In the genomic region with DNA sequence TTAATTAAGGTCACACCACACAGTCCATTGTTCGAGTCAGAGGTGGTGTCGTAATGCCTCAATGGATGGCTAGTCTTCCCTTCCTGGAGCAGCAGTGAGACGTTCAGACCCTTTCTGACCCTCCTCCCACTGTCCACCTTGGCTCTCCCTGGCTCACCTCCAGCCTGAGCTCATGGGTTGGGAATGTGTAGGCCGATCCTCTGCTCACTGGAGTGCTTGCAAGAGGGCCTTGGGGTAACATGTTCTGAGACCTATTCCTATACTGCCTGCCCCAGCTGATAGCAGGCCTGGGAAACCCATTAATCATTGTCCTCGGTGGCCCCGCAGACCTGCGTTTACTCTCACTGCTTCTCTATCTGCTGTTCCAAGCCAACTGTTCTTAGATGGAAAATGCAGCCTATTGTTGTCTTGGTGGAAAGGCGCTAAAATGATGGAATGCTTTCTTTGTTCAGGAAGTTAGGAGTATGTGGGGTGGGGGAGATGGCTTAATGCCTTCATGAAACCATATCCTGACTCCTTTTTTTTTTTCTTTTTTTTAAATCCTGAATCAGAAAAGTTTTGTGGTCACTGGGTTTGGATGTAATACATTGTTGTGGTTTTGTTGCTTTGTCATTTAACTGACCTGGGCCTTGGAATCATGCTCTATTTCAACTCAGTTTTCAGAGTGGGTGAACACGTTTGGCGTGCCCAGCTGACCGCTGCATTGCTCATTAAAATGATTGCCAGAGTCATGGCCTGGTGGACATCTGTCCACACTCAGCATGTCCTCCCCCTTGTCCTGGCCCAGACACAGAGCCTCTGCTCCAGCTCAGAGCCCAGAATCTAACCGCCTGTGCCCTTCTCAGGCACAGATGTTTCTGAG, we compare ENCODE assay signal across 8 cellular contexts.
A peak's percentile ranks its signal among the peaks of the same experiment; 100 is the strongest.
DNase-seq lines count a peak whose midpoint lies in the region; TF ChIP-seq lines count a peak whose summit lies in the region.

No MANE protein-coding gene starts in this region.

- peak overlapping the region; percentile 100 for H3K27ac ChIP-seq in epithelial cell of prostate
- peak overlapping the region; percentile 96 for H3K27ac ChIP-seq in osteoblast (ENCODE audit: low read depth, low read length)

- TF ChIP-seq CTCF in osteoblast (IDR thresholded peaks at IDR 0.05; ENCODE audit: extremely low read depth, low read depth, low read length) = no peak

- H3K27me3 ChIP-seq in osteoblast (ENCODE audit: insufficient read depth, low read length) = no peaks in the 10 kb centered on the region

- H3K4me1 ChIP-seq in osteoblast (ENCODE audit: insufficient read depth, low read length) = peaks cover 84% of the 10 kb centered on the region

- H2AFZ ChIP-seq in osteoblast (ENCODE audit: low read length) = no peak overlapping the region

- H3K4me2 ChIP-seq in osteoblast (ENCODE audit: insufficient read depth, low read length) = peak overlapping the region; percentile 52

- H3K36me3 ChIP-seq in osteoblast (ENCODE audit: insufficient read depth, low read length) = peaks cover 37% of the 10 kb centered on the region

- peak; percentile 99 for DNase-seq in EH (ENCODE audit: low read depth)
- DNase-seq in NCI-H226 = peak; percentile 100
- DNase-seq in epithelial cell of prostate (ENCODE audit: low read depth, low spot score) = no peak
- DNase-seq in osteoblast (ENCODE audit: insufficient read length, low spot score, missing footprints) = peak; percentile 92
- no peak for DNase-seq in NCI-H2081 (lab: John Stamatoyannopoulos, UW)
- no peak for DNase-seq in SKM-1 treated with dmso at 0.1 percent for 144 hours (lab: John Stamatoyannopoulos, UW; ENCODE audit: unreplicated experiment)
- no peak for DNase-seq in mucosa of gallbladder (ENCODE audit: low spot score)
- no peak for DNase-seq in effector CD8-positive, alpha-beta T cell (lab: John Stamatoyannopoulos, UW)

- H3K4me3 ChIP-seq in osteoblast (ENCODE audit: insufficient read depth, low read length) = no peak overlapping the region

- H3K79me2 ChIP-seq in osteoblast (ENCODE audit: insufficient read depth, low read length) = peaks cover 69% of the 10 kb centered on the region

- H4K20me1 ChIP-seq in osteoblast (ENCODE audit: insufficient read depth, low read length) = no peaks in the 10 kb centered on the region

- H3K9me3 ChIP-seq in osteoblast (ENCODE audit: low read depth, low read length) = no peaks in the 10 kb centered on the region

Comparison
In these comparisons a context has a peak if more than half of its experiments do, and no peak if none do; other contexts are left out.
1. DNase-seq: peak in EH (single experiment), NCI-H226 (single experiment) and osteoblast (single experiment); none in epithelial cell of prostate (single experiment), NCI-H2081 (0 of 2), SKM-1 treated with dmso at 0.1 percent for 144 hours (single experiment), mucosa of gallbladder (single experiment) and effector CD8-positive, alpha-beta T cell (single experiment).